ENCODE assay signal across 1 cellular context in genomic region chr17:81489986-81490598, GRCh38.
TF ChIP-seq lines count a peak whose summit lies in the region.

No MANE protein-coding gene starts in this region.

TF ChIP-seq in WTC11, 78 proteins besides CTCF, POLR2A, EP300 and RAD21 (continued from another document):
- no peak for TF ChIP-seq ZNF416 (CRISPR knock-in tag; IDR thresholded peaks at IDR 0.05)
- TF ChIP-seq, protein P1, sequence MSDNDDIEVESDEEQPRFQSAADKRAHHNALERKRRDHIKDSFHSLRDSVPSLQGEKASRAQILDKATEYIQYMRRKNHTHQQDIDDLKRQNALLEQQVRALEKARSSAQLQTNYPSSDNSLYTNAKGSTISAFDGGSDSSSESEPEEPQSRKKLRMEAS (CRISPR knock-in tag; IDR thresholded peaks at IDR 0.05) = peak; percentile 33; the same call in 1 of the 2 replicates
- TF ChIP-seq IRF2 (CRISPR knock-in tag; IDR thresholded peaks at IDR 0.05; ENCODE audit: borderline replicate concordance, low read depth) = no peak
- TF ChIP-seq FOXP1 (CRISPR knock-in tag; IDR thresholded peaks at IDR 0.05; ENCODE audit: borderline replicate concordance) = 0 out of 2 replicates have a peak, but pooled peaks have one; percentile 12
- no peak for TF ChIP-seq NFYB (CRISPR knock-in tag; conservative IDR thresholded peaks at IDR 0.05; ENCODE audit: low read depth)
